ENCODE assay signal across 11 cellular contexts in genomic region chr17:48244121-48244711, GRCh38.
A peak's percentile ranks its signal among the peaks of the same experiment; 100 is the strongest.
DNase-seq lines count a peak whose midpoint lies in the region; ATAC-seq lines count a peak whose summit lies in the region.
"Had no signal": no experiment of that assay in that cellular context is flagged by ENCODE, and none has a peak within 500 bp of the region (broad histone marks: within the 10 kb centered on the region; RNA-seq: fewer than 3 reads in every experiment).

No MANE protein-coding gene starts in this region.

- no peaks in the 10 kb centered on the region for H3K9me3 ChIP-seq in mesodermal cell (ENCODE audit: control insufficient read depth, low read length)

- no peaks in the 10 kb centered on the region for H3K27me3 Mint-ChIP-seq in activated T-helper 2 cell treated with anti-CD3 and anti-CD28 coated beads, Interferon-gamma antibody, Interleukin-2, Interleukin-4, amounts not matched to agents 10 μg/mL and 5 μg/mL and 100 μg/mL, durations not matched to agents 14 hours and 24 hours and 36 hours (ENCODE audit: low read depth)

- 8 to 24% methylated on average over 2 of the region's 3 CpGs for WGBS in mesodermal cell (ENCODE audit: insufficient coverage in 2 of 2), 2 experiments

- peaks cover 62% of the 10 kb centered on the region for H3K4me1 Mint-ChIP-seq in activated T-helper 2 cell treated with anti-CD3 and anti-CD28 coated beads, Interferon-gamma antibody, Interleukin-2, Interleukin-4, amounts not matched to agents 10 μg/mL and 5 μg/mL and 100 μg/mL, durations not matched to agents 14 hours and 24 hours and 36 hours (ENCODE audit: low read depth)

- peaks cover 75% of the 10 kb centered on the region for H3K4me1 ChIP-seq in mesodermal cell (ENCODE audit: control insufficient read depth, insufficient read depth, low read length, poor library complexity, severe bottlenecking)

- no peaks in the 10 kb centered on the region for H3K36me3 ChIP-seq in mesodermal cell (ENCODE audit: control insufficient read depth, insufficient read depth, low read length)

- no peak overlapping the region for H3K4me3 Mint-ChIP-seq in activated T-helper 2 cell treated with anti-CD3 and anti-CD28 coated beads, Interferon-gamma antibody, Interleukin-2, Interleukin-4, amounts not matched to agents 10 μg/mL and 5 μg/mL and 100 μg/mL, durations not matched to agents 14 hours and 24 hours and 36 hours (ENCODE audit: low read depth)

- peak overlapping the region; percentile 94 for H3K27ac ChIP-seq in mesodermal cell (ENCODE audit: low read depth, low read length, severe bottlenecking)
- H3K27ac ChIP-seq: skin epidermis had no signal

- ATAC-seq in GM21526 (IDR thresholded peaks at IDR 0.05; ENCODE audit: low FRiP score, unreplicated experiment), result no peak
- no peak for ATAC-seq in GM19463 (IDR thresholded peaks at IDR 0.05; ENCODE audit: unreplicated experiment)
- ATAC-seq in left lobe of liver, result no peak

- peaks cover 18% of the 10 kb centered on the region for H3K36me3 Mint-ChIP-seq in activated T-helper 2 cell treated with anti-CD3 and anti-CD28 coated beads, Interferon-gamma antibody, Interleukin-2, Interleukin-4, amounts not matched to agents 10 μg/mL and 5 μg/mL and 100 μg/mL, durations not matched to agents 14 hours and 24 hours and 36 hours (ENCODE audit: low read depth)
- H3K36me3 Mint-ChIP-seq: type B pancreatic cell had no signal

- H3K4me3 ChIP-seq in mesodermal cell (ENCODE audit: extremely low read depth, insufficient read depth, low read length, poor library complexity, severe bottlenecking), result no peak overlapping the region
- H3K4me3 ChIP-seq: skin epidermis had no signal

- intact Hi-C loops in activated T-helper 2 cell treated with anti-CD3 and anti-CD28 coated beads, Interferon-gamma antibody, Interleukin-2, Interleukin-4, amounts not matched to agents 10 μg/mL and 5 μg/mL and 100 μg/mL, durations not matched to agents 14 hours and 24 hours and 36 hours (cut with micrococcal nuclease), result loop anchor here (5.0 to 10.0 kb wide), 2 partner anchors 52 to 219 kb away; no protein-coding TSS in a partner anchor

- in situ Hi-C loops in KBM-7 (cut with MboI; ENCODE audit: low pct_unique_long_range_greater_than_20kb, low sequenced_read_pairs), result no loop called here

- peak overlapping the region; percentile 31 for H3K27ac Mint-ChIP-seq in activated T-helper 2 cell treated with anti-CD3 and anti-CD28 coated beads, Interferon-gamma antibody, Interleukin-2, Interleukin-4, amounts not matched to agents 10 μg/mL and 5 μg/mL and 100 μg/mL, durations not matched to agents 14 hours and 24 hours and 36 hours
- H3K27ac Mint-ChIP-seq: type B pancreatic cell had no signal

- DNase-seq in DMS53 (lab: John Stamatoyannopoulos, UW), result peak; percentile 54
- peak; percentile 61 for DNase-seq in KBM-7
- DNase-seq in activated T-helper 2 cell treated with anti-CD3 and anti-CD28 coated beads, Interferon-gamma antibody, Interleukin-2, Interleukin-4, amounts not matched to agents 10 μg/mL and 5 μg/mL and 100 μg/mL, durations not matched to agents 14 hours and 24 hours and 36 hours (ENCODE audit: low spot score), result no peak
- no peak for DNase-seq in OCI-M2 (lab: John Stamatoyannopoulos, UW; ENCODE audit: unreplicated experiment)
- no peak for DNase-seq in left lobe of liver (ENCODE audit: low spot score)
- DNase-seq: activated T-cell treated with anti-CD3 and anti-CD28 coated beads, Interleukin-2, amount 50 U/mL, for 48 hours had no signal

- H3K9me3 Mint-ChIP-seq in activated T-helper 2 cell treated with anti-CD3 and anti-CD28 coated beads, Interferon-gamma antibody, Interleukin-2, Interleukin-4, amounts not matched to agents 10 μg/mL and 5 μg/mL and 100 μg/mL, durations not matched to agents 14 hours and 24 hours and 36 hours, result no peaks in the 10 kb centered on the region
- H3K9me3 Mint-ChIP-seq: type B pancreatic cell had no signal

Comparison
In these comparisons a context has a peak if more than half of its experiments do, and no peak if none do; other contexts are left out.
1. DNase-seq: peak in DMS53 (single experiment) and KBM-7 (single experiment); none in activated T-helper 2 cell treated with anti-CD3 and anti-CD28 coated beads, Interferon-gamma antibody, Interleukin-2, Interleukin-4, amounts not matched to agents 10 μg/mL and 5 μg/mL and 100 μg/mL, durations not matched to agents 14 hours and 24 hours and 36 hours (single experiment), OCI-M2 (single experiment) and left lobe of liver (single experiment).